ENCODE assay signal across 1 cellular context in genomic region chr18:21489919-21490495, GRCh38.
TF ChIP-seq lines count a peak whose summit lies in the region.

No MANE protein-coding gene starts in this region.

TF ChIP-seq in HepG2, 621 proteins besides CTCF, POLR2A, EP300 and RAD21 (continued from another document):
- TF ChIP-seq ZBTB33 (CRISPR knock-in tag; IDR thresholded peaks at IDR 0.05): peak; percentile 26; the same call in 1 of the 2 replicates
- no peak for TF ChIP-seq ZNF761 (CRISPR knock-in tag; conservative IDR thresholded peaks at IDR 0.05)
